ENCODE assay signal across 1 cellular context in the genomic region with DNA sequence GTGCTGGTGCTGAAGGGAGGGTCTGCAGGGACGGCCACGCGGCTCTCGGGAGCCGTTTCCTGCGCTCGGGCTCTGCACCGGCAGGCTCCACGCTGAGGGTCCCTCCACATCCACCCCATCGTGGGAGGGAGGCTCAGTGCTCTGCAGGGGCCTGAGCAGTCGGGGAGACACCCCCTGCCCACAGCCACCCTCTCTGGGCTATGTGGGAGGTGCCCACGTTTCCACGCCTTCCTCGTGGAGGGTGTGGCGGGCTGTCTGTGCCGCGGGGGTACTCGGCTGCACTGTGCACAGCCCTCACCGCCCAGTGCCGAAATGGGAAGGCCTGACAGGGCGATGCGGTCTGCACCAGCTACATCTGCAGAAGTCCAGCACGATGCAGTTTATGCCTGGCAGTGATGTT.
A peak's percentile ranks its signal among the peaks of the same experiment; 100 is the strongest.
TF ChIP-seq lines count a peak whose summit lies in the region.

No MANE protein-coding gene starts in this region.

TF ChIP-seq in GM12878, 131 proteins besides CTCF, POLR2A, EP300 and RAD21:
- TF ChIP-seq, protein P1, sequence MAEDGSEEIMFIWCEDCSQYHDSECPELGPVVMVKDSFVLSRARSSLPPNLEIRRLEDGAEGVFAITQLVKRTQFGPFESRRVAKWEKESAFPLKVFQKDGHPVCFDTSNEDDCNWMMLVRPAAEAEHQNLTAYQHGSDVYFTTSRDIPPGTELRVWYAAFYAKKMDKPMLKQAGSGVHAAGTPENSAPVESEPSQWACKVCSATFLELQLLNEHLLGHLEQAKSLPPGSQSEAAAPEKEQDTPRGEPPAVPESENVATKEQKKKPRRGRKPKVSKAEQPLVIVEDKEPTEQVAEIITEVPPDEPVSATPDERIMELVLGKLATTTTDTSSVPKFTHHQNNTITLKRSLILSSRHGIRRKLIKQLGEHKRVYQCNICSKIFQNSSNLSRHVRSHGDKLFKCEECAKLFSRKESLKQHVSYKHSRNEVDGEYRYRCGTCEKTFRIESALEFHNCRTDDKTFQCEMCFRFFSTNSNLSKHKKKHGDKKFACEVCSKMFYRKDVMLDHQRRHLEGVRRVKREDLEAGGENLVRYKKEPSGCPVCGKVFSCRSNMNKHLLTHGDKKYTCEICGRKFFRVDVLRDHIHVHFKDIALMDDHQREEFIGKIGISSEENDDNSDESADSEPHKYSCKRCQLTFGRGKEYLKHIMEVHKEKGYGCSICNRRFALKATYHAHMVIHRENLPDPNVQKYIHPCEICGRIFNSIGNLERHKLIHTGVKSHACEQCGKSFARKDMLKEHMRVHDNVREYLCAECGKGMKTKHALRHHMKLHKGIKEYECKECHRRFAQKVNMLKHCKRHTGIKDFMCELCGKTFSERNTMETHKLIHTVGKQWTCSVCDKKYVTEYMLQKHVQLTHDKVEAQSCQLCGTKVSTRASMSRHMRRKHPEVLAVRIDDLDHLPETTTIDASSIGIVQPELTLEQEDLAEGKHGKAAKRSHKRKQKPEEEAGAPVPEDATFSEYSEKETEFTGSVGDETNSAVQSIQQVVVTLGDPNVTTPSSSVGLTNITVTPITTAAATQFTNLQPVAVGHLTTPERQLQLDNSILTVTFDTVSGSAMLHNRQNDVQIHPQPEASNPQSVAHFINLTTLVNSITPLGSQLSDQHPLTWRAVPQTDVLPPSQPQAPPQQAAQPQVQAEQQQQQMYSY (CRISPR knock-in tag; IDR thresholded peaks at IDR 0.05): no peak
- TF ChIP-seq, protein P2, sequence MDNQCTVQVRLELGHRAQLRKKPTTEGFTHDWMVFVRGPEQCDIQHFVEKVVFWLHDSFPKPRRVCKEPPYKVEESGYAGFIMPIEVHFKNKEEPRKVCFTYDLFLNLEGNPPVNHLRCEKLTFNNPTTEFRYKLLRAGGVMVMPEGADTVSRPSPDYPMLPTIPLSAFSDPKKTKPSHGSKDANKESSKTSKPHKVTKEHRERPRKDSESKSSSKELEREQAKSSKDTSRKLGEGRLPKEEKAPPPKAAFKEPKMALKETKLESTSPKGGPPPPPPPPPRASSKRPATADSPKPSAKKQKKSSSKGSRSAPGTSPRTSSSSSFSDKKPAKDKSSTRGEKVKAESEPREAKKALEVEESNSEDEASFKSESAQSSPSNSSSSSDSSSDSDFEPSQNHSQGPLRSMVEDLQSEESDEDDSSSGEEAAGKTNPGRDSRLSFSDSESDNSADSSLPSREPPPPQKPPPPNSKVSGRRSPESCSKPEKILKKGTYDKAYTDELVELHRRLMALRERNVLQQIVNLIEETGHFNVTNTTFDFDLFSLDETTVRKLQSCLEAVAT (IDR thresholded peaks at IDR 0.05): peak; percentile 84
- 0 out of 2 replicates have a peak, but pooled peaks have one; percentile 36 for TF ChIP-seq SMARCA5 (IDR thresholded peaks at IDR 0.05)
